2 cellular contexts compared by ENCODE assay signal in genomic region chr18:50969448-50969847, GRCh38.
TF ChIP-seq lines count a peak whose summit lies in the region.

No MANE protein-coding gene starts in this region.

TF ChIP-seq in K562, 482 proteins besides CTCF, POLR2A, EP300 and RAD21:
- no peak for TF ChIP-seq THRA (IDR thresholded peaks at IDR 0.05)
- no peak for TF ChIP-seq DDX20 (tag; IDR thresholded peaks at IDR 0.05; ENCODE audit: low read depth)
- TF ChIP-seq TRIM24 (IDR thresholded peaks at IDR 0.05) = no peak
- TF ChIP-seq ASH1L (IDR thresholded peaks at IDR 0.05; ENCODE audit: borderline replicate concordance, low read depth, partially characterized antibody) = no peak
- no peak for TF ChIP-seq FOXA1 (IDR thresholded peaks at IDR 0.05; ENCODE audit: borderline replicate concordance)
- no peak for TF ChIP-seq HNRNPK (IDR thresholded peaks at IDR 0.05; ENCODE audit: low read depth, low read length, poor library complexity, severe bottlenecking)
- no peak for TF ChIP-seq ZNF717 (CRISPR knock-in tag; IDR thresholded peaks at IDR 0.05)
- TF ChIP-seq BMI1 (IDR thresholded peaks at IDR 0.05; ENCODE audit: low read length) = no peak
- TF ChIP-seq, protein P1, sequence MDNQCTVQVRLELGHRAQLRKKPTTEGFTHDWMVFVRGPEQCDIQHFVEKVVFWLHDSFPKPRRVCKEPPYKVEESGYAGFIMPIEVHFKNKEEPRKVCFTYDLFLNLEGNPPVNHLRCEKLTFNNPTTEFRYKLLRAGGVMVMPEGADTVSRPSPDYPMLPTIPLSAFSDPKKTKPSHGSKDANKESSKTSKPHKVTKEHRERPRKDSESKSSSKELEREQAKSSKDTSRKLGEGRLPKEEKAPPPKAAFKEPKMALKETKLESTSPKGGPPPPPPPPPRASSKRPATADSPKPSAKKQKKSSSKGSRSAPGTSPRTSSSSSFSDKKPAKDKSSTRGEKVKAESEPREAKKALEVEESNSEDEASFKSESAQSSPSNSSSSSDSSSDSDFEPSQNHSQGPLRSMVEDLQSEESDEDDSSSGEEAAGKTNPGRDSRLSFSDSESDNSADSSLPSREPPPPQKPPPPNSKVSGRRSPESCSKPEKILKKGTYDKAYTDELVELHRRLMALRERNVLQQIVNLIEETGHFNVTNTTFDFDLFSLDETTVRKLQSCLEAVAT (IDR thresholded peaks at IDR 0.05) = no peak
TF ChIP-seq in K562: peak in this region for 0.

TF ChIP-seq in neural cell, 6 proteins besides CTCF, POLR2A, EP300 and RAD21:
- TF ChIP-seq SMC3 (conservative IDR thresholded peaks at IDR 0.05; ENCODE audit: poor library complexity) = no peak
- peak; percentile 79 for TF ChIP-seq POLR2AphosphoS5 (IDR thresholded peaks at IDR 0.05)
